In genomic region chrX:8358302-8358701, GRCh38 we compare ENCODE assay signal across 6 cellular contexts.
"Had no signal": no experiment of that assay in that cellular context is flagged by ENCODE, and none has a peak within 500 bp of the region (broad histone marks: within the 10 kb centered on the region; RNA-seq: fewer than 3 reads in every experiment).

No MANE protein-coding gene starts in this region.

- H3K4me3 ChIP-seq: K562 had no signal

- ATAC-seq: HepG2, K562 had no signal

- DNase-seq: IMR-90, KBM-7, KG1 had no signal

- H3K27ac ChIP-seq: HL-60 had no signal
